10 cellular contexts compared by ENCODE assay signal in the genomic region with DNA sequence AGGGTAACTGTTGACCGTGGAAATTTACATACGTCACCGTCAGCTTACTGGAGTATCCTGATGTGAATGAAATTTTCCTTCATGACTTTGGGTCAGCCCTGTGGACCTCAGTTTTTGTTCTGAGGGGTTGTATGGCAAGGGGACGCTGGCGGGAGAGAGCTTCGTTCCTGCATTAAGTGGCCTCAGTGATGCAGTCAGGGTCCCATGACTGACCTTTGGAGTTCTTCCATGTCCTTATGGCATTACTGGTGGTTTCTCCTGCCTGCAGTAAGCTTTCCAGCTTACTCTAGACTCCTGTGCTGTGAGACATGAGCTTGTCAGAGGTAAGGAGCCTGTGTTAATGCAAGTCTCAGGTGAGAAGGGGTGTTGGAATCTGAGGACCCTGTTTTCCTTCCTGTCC. TPM values are rescaled to one million over a fixed set of nuclear protein-coding genes. Genes with fewer than 3 reads are reported as not detected.
DNase-seq lines count a peak whose midpoint lies in the region; ATAC-seq, FAIRE-seq and TF ChIP-seq lines count a peak whose summit lies in the region.
"Had no signal": no experiment of that assay in that cellular context is flagged by ENCODE, and none has a peak within 500 bp of the region (broad histone marks: within the 10 kb centered on the region; RNA-seq: fewer than 3 reads in every experiment).

No MANE protein-coding gene starts in this region.

- no peak for TF ChIP-seq POLR2A in H1 (IDR thresholded peaks at IDR 0.05; ENCODE audit: control extremely low read depth in 1 of 2, low read depth in 2 of 2, low read length in 2 of 2)

- no peak overlapping the region; the same call in 1 of the 2 replicates for H2AK5ac ChIP-seq in H1 (ENCODE audit: low read depth, low read length)

- H4K5ac ChIP-seq in H1 (ENCODE audit: insufficient read length, low read depth, low read length), result no peak overlapping the region

- TF ChIP-seq CTCF in natural killer cell (IDR thresholded peaks at IDR 0.05), result no peak
- TF ChIP-seq CTCF in H1 (IDR thresholded peaks at IDR 0.05; ENCODE audit: control extremely low read depth in 1 of 3, insufficient read depth in 1 of 3, low read depth in 1 of 3, low read length in 3 of 3), result no peak

- H2BK120ac ChIP-seq in H1 (replicated peaks; ENCODE audit: low read depth, low read length), result no peak overlapping the region

- H3K4me2 ChIP-seq in H1 (ENCODE audit: insufficient read depth in 1 of 2, low read depth in 2 of 2, low read length in 2 of 2), result peak overlapping the region; percentile 55 to 86

- H3K27ac ChIP-seq in H1 (ENCODE audit: low read depth, low read length), result no peak overlapping the region
- H3K27ac ChIP-seq in muscle layer of colon (ENCODE audit: low read depth, low read length), result peak overlapping the region; percentile 12

- H3K14ac ChIP-seq in H1 (ENCODE audit: insufficient read length), result no peak overlapping the region

- H2BK12ac ChIP-seq in H1 (ENCODE audit: low read depth, low read length), result no peak overlapping the region

- H3K36me3 Mint-ChIP-seq in natural killer cell, result no peaks in the 10 kb centered on the region
- no peaks in the 10 kb centered on the region for H3K36me3 Mint-ChIP-seq in natural killer cell treated with Interleukin-12 subunit alpha and Interleukin-12 subunit beta and Interleukin-15 and Interleukin-18, amount 100 ng/mL, for 72 hours

- ATAC-seq in natural killer cell (no peak), GM21723 (IDR thresholded peaks at IDR 0.05; ENCODE audit: unreplicated experiment) (no peak), HG03571 (IDR thresholded peaks at IDR 0.05; ENCODE audit: unreplicated experiment) (no peak)
- ATAC-seq in natural killer cell treated with Interleukin-12 subunit alpha and Interleukin-12 subunit beta and Interleukin-15 and Interleukin-18, amount 100 ng/mL, for 72 hours, result no peak

- POLR2A ChIA-PET in H1 (lab: Charles Lee; ENCODE audit: partially characterized antibody), result interaction anchor here (0.7 to 9.2 kb wide), 6 partner anchors 8 to 284 kb away, joined by 3 to 93 read pairs (median 6); a partner anchor contains a TSS

- peaks cover 23 to 27% of the 10 kb centered on the region in 2 experiments for H4K20me1 ChIP-seq in H1 (replicated peaks in 1 of 2; ENCODE audit: control insufficient read depth in 1 of 2, insufficient read depth in 2 of 2, low read length in 2 of 2)

- no peak overlapping the region for H3K27ac Mint-ChIP-seq in natural killer cell
- no peak overlapping the region for H3K27ac Mint-ChIP-seq in natural killer cell treated with Interleukin-12 subunit alpha and Interleukin-12 subunit beta and Interleukin-15 and Interleukin-18, amount 100 ng/mL, for 72 hours
- H3K27ac Mint-ChIP-seq: CD14-positive monocyte had no signal

- H3K36me3 ChIP-seq in H1 (ENCODE audit: control insufficient read depth in 2 of 4, insufficient read depth in 4 of 4, low read length in 3 of 4) (no peaks in the 10 kb centered on the region), muscle layer of colon (ENCODE audit: insufficient read depth, low read length) (no peaks in the 10 kb centered on the region)
- H3K36me3 ChIP-seq: Peyer's patch had no signal

- no peak overlapping the region for H4K8ac ChIP-seq in H1 (ENCODE audit: extremely low read depth, insufficient read depth, low read length)

- H3K23me2 ChIP-seq in H1 (ENCODE audit: low read depth, low read length), result peaks cover 7% of the 10 kb centered on the region

- peak overlapping the region; percentile 63 for H3K4me3 Mint-ChIP-seq in natural killer cell
- no peak overlapping the region for H3K4me3 Mint-ChIP-seq in natural killer cell treated with Interleukin-12 subunit alpha and Interleukin-12 subunit beta and Interleukin-15 and Interleukin-18, amount 100 ng/mL, for 72 hours

- TF ChIP-seq EP300 in H1 (IDR thresholded peaks at IDR 0.05; ENCODE audit: borderline replicate concordance in 1 of 2, low read depth in 2 of 2, low read length in 2 of 2), result no peak

- H2BK5ac ChIP-seq in H1 (ENCODE audit: low read depth, low read length), result no peak overlapping the region

- H3K9ac ChIP-seq in H1 (replicated peaks in 1 of 4; ENCODE audit: extremely low read depth in 1 of 4, low read depth in 3 of 4, low read length in 3 of 4), result peak overlapping the region in 1 of 4 experiments; percentile 22; a peak in 1 of 7 replicates
- H3K9ac ChIP-seq in muscle layer of colon (ENCODE audit: low read length), result no peak overlapping the region

- no peak overlapping the region for H4K91ac ChIP-seq in H1 (replicated peaks; ENCODE audit: insufficient read length, low read length)

- H3K27me3 ChIP-seq in H1 (replicated peaks in 1 of 4; ENCODE audit: control insufficient read depth in 3 of 4, extremely low read depth in 1 of 4, insufficient read depth in 3 of 4, low read length in 3 of 4), result no peaks in the 10 kb centered on the region
- no peaks in the 10 kb centered on the region for H3K27me3 ChIP-seq in muscle layer of colon (ENCODE audit: control insufficient read depth in 1 of 2, insufficient read depth in 2 of 2, low read length in 2 of 2)
- H3K27me3 ChIP-seq: Peyer's patch had no signal

- H2BK15ac ChIP-seq in H1 (ENCODE audit: low read length), result no peak overlapping the region

- DNase-seq in natural killer cell, result no peak
- DNase-seq in natural killer cell treated with Interleukin-12 subunit alpha and Interleukin-12 subunit beta and Interleukin-15 and Interleukin-18, amount 100 ng/mL, for 72 hours (ENCODE audit: low spot score), result no peak
- DNase-seq in H1 (ENCODE audit: low read depth in 1 of 2, low spot score in 2 of 2), result no peak
- no peak for DNase-seq in AG08395 (ENCODE audit: low spot score)
- no peak for DNase-seq in activated CD8-positive, alpha-beta memory T cell treated with anti-CD3 and anti-CD28 coated beads, Interleukin-2, amount 50 U/mL, for 4 hours

- no peak for TF ChIP-seq RAD21 in H1 (IDR thresholded peaks at IDR 0.05 in 1 of 2, conservative IDR thresholded peaks at IDR 0.05 in 1 of 2; ENCODE audit: low read depth in 2 of 2, low read length in 2 of 2)

- peaks cover 0 to 5% of the 10 kb centered on the region in 2 donors for H3K4me1 Mint-ChIP-seq in natural killer cell
- H3K4me1 Mint-ChIP-seq in natural killer cell treated with Interleukin-12 subunit alpha and Interleukin-12 subunit beta and Interleukin-15 and Interleukin-18, amount 100 ng/mL, for 72 hours (ENCODE audit: low read depth in 2 of 2), result peaks cover 5 to 14% of the 10 kb centered on the region in 2 donors

- H3K4me3 ChIP-seq in H1 (ENCODE audit: extremely low read depth in 1 of 4, insufficient read depth in 2 of 4, low read depth in 3 of 4, low read length in 4 of 4) (peak overlapping the region in 2 of 4 experiments; percentile 83 to 89; a peak in 4 of 8 replicates), muscle layer of colon (ENCODE audit: low read depth in 1 of 2, low read length in 2 of 2) (peak overlapping the region in 1 of 2 donors; percentile 70)

- peaks cover 25 to 59% of the 10 kb centered on the region in 2 experiments for H3K79me2 ChIP-seq in H1 (ENCODE audit: control insufficient read depth in 1 of 2, insufficient read depth in 2 of 2, low read length in 2 of 2)

- H3K9me3 Mint-ChIP-seq in natural killer cell, result no peaks in the 10 kb centered on the region
- H3K9me3 Mint-ChIP-seq in natural killer cell treated with Interleukin-12 subunit alpha and Interleukin-12 subunit beta and Interleukin-15 and Interleukin-18, amount 100 ng/mL, for 72 hours, result no peaks in the 10 kb centered on the region

- H3K4me1 ChIP-seq in H1 (replicated peaks in 1 of 4; ENCODE audit: control insufficient read depth in 3 of 4, insufficient read depth in 4 of 4, low read length in 3 of 4) (peaks cover 2 to 23% (median 10%) of the 10 kb centered on the region in 4 experiments; a peak in 5 of 7 replicates), muscle layer of colon (ENCODE audit: insufficient read depth, low read length) (peaks cover 59% of the 10 kb centered on the region)

- FAIRE-seq in H1 (lab: Jason Lieb, UNC), result no peak

- H2BK20ac ChIP-seq in H1 (ENCODE audit: low read length), result no peak overlapping the region

- WGBS in H1 (ENCODE audit: extremely low coverage in 1 of 2, insufficient coverage in 1 of 2, insufficient read length in 1 of 2, insufficient replicate concordance in 2 of 2, low coverage in 1 of 2, low lambda C conversion rate in 2 of 2, missing lambda C conversion rate in 1 of 2), 2 experiments, result 73% methylated on average over 6 of the region's 6 CpGs; no CpG with 5 or more reads in 1 of the 2 experiments

- no peak overlapping the region for H3K23ac ChIP-seq in H1 (ENCODE audit: insufficient read length)

- peaks cover 24% of the 10 kb centered on the region for H3K79me1 ChIP-seq in H1 (ENCODE audit: low read depth, low read length)

- CTCF ChIA-PET in H1 (lab: Charles Lee; ENCODE audit: partially characterized antibody), result interaction anchor here (0.7 to 15.1 kb wide), 11 partner anchors 8 to 235 kb away, joined by 3 to 496 read pairs (median 3); a partner anchor contains a TSS

- intact Hi-C loops in natural killer cell (cut with micrococcal nuclease), result no loop called here

- H3K4ac ChIP-seq in H1 (replicated peaks; ENCODE audit: insufficient read length, low read depth, low read length), result no peak overlapping the region

- no peak overlapping the region for H3K56ac ChIP-seq in H1 (replicated peaks; ENCODE audit: insufficient read length, low read depth, low read length)

- H3K18ac ChIP-seq in H1 (ENCODE audit: extremely low read depth, low read length), result no peak overlapping the region

- H3K27me3 Mint-ChIP-seq in natural killer cell (ENCODE audit: low read depth in 2 of 2), result peaks cover 33 to 34% of the 10 kb centered on the region in 2 donors
- H3K27me3 Mint-ChIP-seq in natural killer cell treated with Interleukin-12 subunit alpha and Interleukin-12 subunit beta and Interleukin-15 and Interleukin-18, amount 100 ng/mL, for 72 hours, result peaks cover 34 to 36% of the 10 kb centered on the region in 2 donors

- H2AFZ ChIP-seq in H1 (ENCODE audit: low read length), result no peak overlapping the region

- H3K9me3 ChIP-seq in H1 (ENCODE audit: insufficient read depth in 2 of 2, low read depth in 1 of 2, low read length in 1 of 2), result no peaks in the 10 kb centered on the region
- H3K9me3 ChIP-seq in muscle layer of colon (ENCODE audit: low read length), result no peaks in the 10 kb centered on the region
- H3K9me3 ChIP-seq: Peyer's patch had no signal

RNA-seq across cellular contexts. Expression of a gene that starts 1.8 kb away (rescaled TPM):
- not detected for total RNA-seq in natural killer cell
- total RNA-seq in natural killer cell treated with Interleukin-12 subunit alpha and Interleukin-12 subunit beta and Interleukin-15 and Interleukin-18, amount 100 ng/mL, for 72 hours, result 1 to 10 TPM in 1 of 2 donors, under 1 TPM in 1; 0.90 to 2.0 TPM
- total RNA-seq in H1 (2021; fragmentation: NEBNext Ultra II Directional; extraction: Animal tissue kit (Norgen Biotek cat#: 25700)), result 152 and 156 TPM in 2 replicates
- 158 and 190 TPM in 2 replicates for polyA plus RNA-seq in H1 (2011; rRNA removed)
- polyA plus RNA-seq in H1 (2011; cell fraction: cytosol; rRNA removed), result 79.5 TPM
- 197 TPM for polyA plus RNA-seq in H1 (2011; cell fraction: nucleus; rRNA removed)
- polyA plus RNA-seq in H1 (2012, experiment 1 of 2), result 143 to 200 TPM (median 177 TPM) in 4 replicates
- 186 TPM for polyA plus RNA-seq in H1 (2012, experiment 2 of 2)
- 290 TPM for polyA plus RNA-seq in H1 (2013, experiment 1 of 2)
- polyA plus RNA-seq in H1 (2013, experiment 2 of 2), result 333 TPM
- 116 and 197 TPM in 2 replicates for polyA minus RNA-seq in H1 (2011; rRNA and poly(A)+ RNA removed)
- 102 TPM for polyA minus RNA-seq in H1 (2011; cell fraction: cytosol; rRNA and poly(A)+ RNA removed)
- polyA minus RNA-seq in H1 (2011; cell fraction: nucleus; rRNA and poly(A)+ RNA removed), result 79.9 TPM

RNA-seq across cellular contexts. Expression of a gene that starts 52.8 kb away (rescaled TPM):
- total RNA-seq in natural killer cell, result 10 to 100 TPM; 37.9 to 46.9 (median 46.4) TPM
- 10 to 100 TPM; 57.7 to 66.2 TPM for total RNA-seq in natural killer cell treated with Interleukin-12 subunit alpha and Interleukin-12 subunit beta and Interleukin-15 and Interleukin-18, amount 100 ng/mL, for 72 hours
- total RNA-seq in H1 (2021; fragmentation: NEBNext Ultra II Directional; extraction: Animal tissue kit (Norgen Biotek cat#: 25700)), result 113 TPM in 2 replicates
- polyA plus RNA-seq in H1 (2011; rRNA removed), result 59.7 and 67.0 TPM in 2 replicates
- polyA plus RNA-seq in H1 (2011; cell fraction: cytosol; rRNA removed), result 82.1 TPM
- polyA plus RNA-seq in H1 (2011; cell fraction: nucleus; rRNA removed), result 73.3 TPM
- polyA plus RNA-seq in H1 (2012, experiment 1 of 2), result 117 to 134 TPM (median 125 TPM) in 4 replicates
- polyA plus RNA-seq in H1 (2012, experiment 2 of 2), result 57.2 TPM
- 148 TPM for polyA plus RNA-seq in H1 (2013, experiment 1 of 2)
- 165 TPM for polyA plus RNA-seq in H1 (2013, experiment 2 of 2)
- 115 and 146 TPM in 2 replicates for polyA minus RNA-seq in H1 (2011; rRNA and poly(A)+ RNA removed)
- polyA minus RNA-seq in H1 (2011; cell fraction: cytosol; rRNA and poly(A)+ RNA removed), result 50.1 TPM
- polyA minus RNA-seq in H1 (2011; cell fraction: nucleus; rRNA and poly(A)+ RNA removed), result 81.5 TPM

Comparison
In these comparisons a context has a peak if more than half of its experiments do, and no peak if none do; other contexts are left out.
1. RNA of a gene that starts 1.8 kb away (total RNA-seq): 152 to 156 TPM in H1; 0.90 to 2.0 TPM in natural killer cell treated with Interleukin-12 subunit alpha and Interleukin-12 subunit beta and Interleukin-15 and Interleukin-18, amount 100 ng/mL, for 72 hours and not detected in natural killer cell; every median in the first group is over 10 times any median in the second.